Comparison of ENCODE assay signal across 7 cellular contexts in the genomic region with DNA sequence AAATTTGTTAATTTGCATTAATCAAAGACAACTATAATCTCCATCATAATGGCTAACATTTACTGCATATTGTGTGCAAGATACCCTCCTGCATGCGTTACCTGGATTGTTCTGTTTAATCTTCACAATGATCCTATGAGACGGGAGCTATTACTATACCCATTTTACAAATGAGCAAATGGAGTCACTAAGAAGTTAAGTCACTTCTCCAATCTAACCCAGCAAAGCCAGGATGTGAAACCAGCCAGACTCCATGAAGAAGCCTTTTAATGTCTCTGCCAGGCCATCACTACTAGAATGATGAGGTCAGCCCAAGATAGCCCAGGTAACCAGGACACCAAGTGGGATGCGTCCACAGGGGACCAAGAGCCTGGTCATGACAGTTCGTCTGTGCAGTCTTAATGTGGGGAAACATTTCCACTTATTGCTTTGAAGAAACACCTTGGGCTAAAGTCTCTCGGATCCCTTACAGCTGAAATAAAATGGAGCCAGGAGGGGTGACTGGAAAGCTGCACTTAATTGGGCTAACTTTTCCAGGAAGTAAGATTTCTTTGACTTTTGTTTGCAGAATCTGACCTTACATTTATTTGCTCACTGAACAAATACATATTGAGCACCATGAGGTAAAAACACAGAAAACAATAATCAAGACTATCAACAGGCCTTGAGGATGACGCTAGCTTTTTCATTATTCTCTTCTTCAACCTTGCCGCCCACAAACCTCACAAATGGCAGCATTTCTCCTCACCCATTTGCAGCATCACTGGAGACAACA. TPM values are rescaled to one million over a fixed set of nuclear protein-coding genes. Genes with fewer than 3 reads are reported as not detected.
A peak's percentile ranks its signal among the peaks of the same experiment; 100 is the strongest.
DNase-seq lines count a peak whose midpoint lies in the region; ATAC-seq and TF ChIP-seq lines count a peak whose summit lies in the region.

No MANE protein-coding gene starts in this region.

- H3K4me1 Mint-ChIP-seq in CD14-positive monocyte (peaks cover 22% of the 10 kb centered on the region), natural killer cell (peaks cover 18 to 19% of the 10 kb centered on the region in 2 donors)
- H3K4me1 Mint-ChIP-seq in activated CD8-positive, alpha-beta T cell treated with anti-CD3 and anti-CD28 coated beads, Interleukin-2, amount 10 ng/mL, durations not matched to agents 7 days and 5 days (ENCODE audit: low read depth), result peaks cover 25% of the 10 kb centered on the region

- no peak for DNase-seq in CD14-positive monocyte (ENCODE audit: low spot score)
- no peak for DNase-seq in GM12865 (ENCODE audit: low read depth)
- DNase-seq in activated CD8-positive, alpha-beta T cell treated with anti-CD3 and anti-CD28 coated beads, Interleukin-2, amount 10 ng/mL, durations not matched to agents 7 days and 5 days, result no peak
- DNase-seq in natural killer cell, result no peak
- no peak for DNase-seq in SKM-1 (lab: John Stamatoyannopoulos, UW; ENCODE audit: unreplicated experiment)

- ATAC-seq in activated CD8-positive, alpha-beta T cell treated with anti-CD3 and anti-CD28 coated beads, Interleukin-2, amount 10 ng/mL, durations not matched to agents 7 days and 5 days, result no peak
- ATAC-seq in natural killer cell (no peak), HG03565 (IDR thresholded peaks at IDR 0.05; ENCODE audit: unreplicated experiment) (no peak), HG02981 (IDR thresholded peaks at IDR 0.05; ENCODE audit: unreplicated experiment) (no peak)

- H3K27me3 Mint-ChIP-seq in CD14-positive monocyte (ENCODE audit: low read depth in 3 of 3), result peaks cover 0 to 4% (median 0%) of the 10 kb centered on the region in 3 donors
- no peaks in the 10 kb centered on the region for H3K27me3 Mint-ChIP-seq in activated CD8-positive, alpha-beta T cell treated with anti-CD3 and anti-CD28 coated beads, Interleukin-2, amount 10 ng/mL, durations not matched to agents 7 days and 5 days (ENCODE audit: low read depth)
- no peaks in the 10 kb centered on the region for H3K27me3 Mint-ChIP-seq in natural killer cell (ENCODE audit: low read depth in 2 of 2)

- H3K4me3 Mint-ChIP-seq in CD14-positive monocyte, result peak overlapping the region; percentile 89 to 90
- peak overlapping the region; percentile 95 for H3K4me3 Mint-ChIP-seq in activated CD8-positive, alpha-beta T cell treated with anti-CD3 and anti-CD28 coated beads, Interleukin-2, amount 10 ng/mL, durations not matched to agents 7 days and 5 days
- peak overlapping the region; percentile 95 for H3K4me3 Mint-ChIP-seq in natural killer cell

- H3K9me3 Mint-ChIP-seq in CD14-positive monocyte (no peaks in the 10 kb centered on the region), natural killer cell (no peaks in the 10 kb centered on the region)
- no peaks in the 10 kb centered on the region for H3K9me3 Mint-ChIP-seq in activated CD8-positive, alpha-beta T cell treated with anti-CD3 and anti-CD28 coated beads, Interleukin-2, amount 10 ng/mL, durations not matched to agents 7 days and 5 days (ENCODE audit: insufficient read depth)

- peak overlapping the region; percentile 82; the same call in 1 of the 2 replicates for H3K4me3 ChIP-seq in GM12865 (ENCODE audit: low read depth, low read length)

- intact Hi-C loops in CD14-positive monocyte (cut with micrococcal nuclease) (loop anchor here in 1 of 2 donors (2.0 kb wide), 1 partner anchor 67 kb away; no protein-coding TSS in a partner anchor), natural killer cell (cut with micrococcal nuclease) (loop anchor here (2.0 kb wide), 1 partner anchor 67 kb away; a partner anchor contains a TSS)

- peak overlapping the region; percentile 77 to 92 (median 89) for H3K27ac Mint-ChIP-seq in CD14-positive monocyte
- peak overlapping the region; percentile 98 for H3K27ac Mint-ChIP-seq in activated CD8-positive, alpha-beta T cell treated with anti-CD3 and anti-CD28 coated beads, Interleukin-2, amount 10 ng/mL, durations not matched to agents 7 days and 5 days
- H3K27ac Mint-ChIP-seq in natural killer cell, result peak overlapping the region; percentile 77 to 89

- H3K36me3 Mint-ChIP-seq in CD14-positive monocyte (peaks cover 9 to 12% of the 10 kb centered on the region in 2 donors), natural killer cell (no peaks in the 10 kb centered on the region)
- H3K36me3 Mint-ChIP-seq in activated CD8-positive, alpha-beta T cell treated with anti-CD3 and anti-CD28 coated beads, Interleukin-2, amount 10 ng/mL, durations not matched to agents 7 days and 5 days (ENCODE audit: low read depth), result peaks cover 23% of the 10 kb centered on the region

- no peak for TF ChIP-seq CTCF in CD14-positive monocyte (IDR thresholded peaks at IDR 0.05)
- no peak for TF ChIP-seq CTCF in GM12865 (IDR thresholded peaks at IDR 0.05; ENCODE audit: insufficient read depth, low read depth, low read length, missing control alignments)
- no peak for TF ChIP-seq CTCF in natural killer cell (IDR thresholded peaks at IDR 0.05)

- CTCF ChIA-PET in activated CD8-positive, alpha-beta T cell treated with anti-CD3 and anti-CD28 coated beads, Interleukin-2, amount 10 ng/mL, durations not matched to agents 7 days and 5 days (lab: Charles Lee), result interaction anchor here (1.7 kb wide), 1 partner anchor 69 kb away, joined by 5 read pairs; no protein-coding TSS in a partner anchor

- POLR2A ChIA-PET in activated CD8-positive, alpha-beta T cell treated with anti-CD3 and anti-CD28 coated beads, Interleukin-2, amount 10 ng/mL, durations not matched to agents 7 days and 5 days (lab: Charles Lee), result interaction anchor here (0.7 to 1.5 kb wide), 3 partner anchors 16 to 46 kb away, joined by 3 to 5 read pairs (median 4); no protein-coding TSS in a partner anchor

RNA-seq across cellular contexts. Expression of a gene that starts 0.9 kb away (rescaled TPM):
- polyA plus RNA-seq in CD14-positive monocyte, result under 1 TPM; 0.45 to 0.93 TPM
- total RNA-seq in activated CD8-positive, alpha-beta T cell treated with anti-CD3 and anti-CD28 coated beads, Interleukin-2, amount 10 ng/mL, durations not matched to agents 7 days and 5 days, result 10 to 100 TPM; 54.7 to 60.2 TPM
- total RNA-seq in natural killer cell, result 1 to 10 TPM; 2.2 to 3.6 (median 3.5) TPM

Comparison
In these comparisons a context has a peak if more than half of its experiments do, and no peak if none do; other contexts are left out.
1. RNA of a gene that starts 0.9 kb away (total RNA-seq): 54.7 to 60.2 TPM in activated CD8-positive, alpha-beta T cell treated with anti-CD3 and anti-CD28 coated beads, Interleukin-2, amount 10 ng/mL, durations not matched to agents 7 days and 5 days; 2.2 to 3.6 TPM in natural killer cell; every median in the first group is over 10 times any median in the second.
2. Peak in every context shown above with its lines, with median percentiles within 50 percentile points of each other: H3K27ac Mint-ChIP-seq and H3K4me3 Mint-ChIP-seq.